ENCODE assay signal across 15 cellular contexts in genomic region chr6:55833284-55833683, GRCh38. TPM values are rescaled to one million over a fixed set of nuclear protein-coding genes. Genes with fewer than 3 reads are reported as not detected.
DNase-seq lines count a peak whose midpoint lies in the region; ATAC-seq and TF ChIP-seq lines count a peak whose summit lies in the region.
"Had no signal": no experiment of that assay in that cellular context is flagged by ENCODE, and none has a peak within 500 bp of the region (broad histone marks: within the 10 kb centered on the region; RNA-seq: fewer than 3 reads in every experiment).

No MANE protein-coding gene starts in this region.

- ATAC-seq in SK-N-SH treated with all-trans-retinoic acid at 6 μM for 48 hours (no peak), HG02588 (IDR thresholded peaks at IDR 0.05; ENCODE audit: unreplicated experiment) (peak; percentile 83), HG03342 (IDR thresholded peaks at IDR 0.05; ENCODE audit: unreplicated experiment) (peak; percentile 70)
- no peak for ATAC-seq in naive thymus-derived CD4-positive, alpha-beta T cell

- H3K4me3 Mint-ChIP-seq in naive thymus-derived CD4-positive, alpha-beta T cell, result no peak overlapping the region
- H3K4me3 Mint-ChIP-seq: activated naive CD4-positive, alpha-beta T cell treated with anti-CD3 and anti-CD28 coated beads, Interleukin-2, amount 10 ng/mL, durations not matched to agents 7 days and 5 days had no signal

- WGBS in SK-N-SH (ENCODE audit: low lambda C conversion rate), result 48% methylated on average over 2 of the region's 2 CpGs
- WGBS in urinary bladder, result 57% methylated on average over 2 of the region's 2 CpGs

- POLR2A ChIA-PET in SK-N-SH (lab: Yijun Ruan, JAX), result interaction anchor here (0.6 kb wide), 1 partner anchor 136 kb away, joined by 4 read pairs; no protein-coding TSS in a partner anchor
- POLR2A ChIA-PET in naive thymus-derived CD4-positive, alpha-beta T cell (lab: Charles Lee), result no interaction called here

- no peak for TF ChIP-seq POLR2A in vagina (IDR thresholded peaks at IDR 0.05)

- no peak overlapping the region for H3K4me2 ChIP-seq in SK-N-SH

- TF ChIP-seq CTCF in SK-N-SH (IDR thresholded peaks at IDR 0.05) (no peak), vagina (IDR thresholded peaks at IDR 0.05) (no peak)

- peaks cover 0 to 23% (median 2%) of the 10 kb centered on the region in 11 donors for H3K9me3 Mint-ChIP-seq in naive thymus-derived CD4-positive, alpha-beta T cell

- H3F3A ChIP-seq in SK-N-SH (replicated peaks; ENCODE audit: insufficient read depth), result no peaks in the 10 kb centered on the region

- H3K79me2 ChIP-seq in SK-N-SH (ENCODE audit: insufficient read depth), result no peaks in the 10 kb centered on the region
- H3K79me2 ChIP-seq: parathyroid adenoma had no signal

- no peaks in the 10 kb centered on the region for H3K36me3 Mint-ChIP-seq in naive thymus-derived CD4-positive, alpha-beta T cell
- H3K36me3 Mint-ChIP-seq: activated naive CD4-positive, alpha-beta T cell treated with anti-CD3 and anti-CD28 coated beads, Interleukin-2, amount 10 ng/mL, durations not matched to agents 7 days and 5 days had no signal

- no peak for TF ChIP-seq EP300 in SK-N-SH (IDR thresholded peaks at IDR 0.05; ENCODE audit: borderline replicate concordance in 1 of 2, low read depth in 1 of 2, low read length in 1 of 2)

- H3K27me3 ChIP-seq in SK-N-SH (ENCODE audit: insufficient read depth), result no peaks in the 10 kb centered on the region
- no peaks in the 10 kb centered on the region for H3K27me3 ChIP-seq in vagina
- no peaks in the 10 kb centered on the region for H3K27me3 ChIP-seq in naive thymus-derived CD4-positive, alpha-beta T cell (ENCODE audit: control insufficient read depth in 2 of 2, insufficient read depth in 2 of 2, low read length in 2 of 2)
- H3K27me3 ChIP-seq: spleen had no signal

- no peak overlapping the region for H2AFZ ChIP-seq in SK-N-SH (ENCODE audit: low read depth)
- H2AFZ ChIP-seq: parathyroid adenoma had no signal

- no peaks in the 10 kb centered on the region for H3K27me3 Mint-ChIP-seq in naive thymus-derived CD4-positive, alpha-beta T cell
- H3K27me3 Mint-ChIP-seq: activated naive CD4-positive, alpha-beta T cell treated with anti-CD3 and anti-CD28 coated beads, Interleukin-2, amount 10 ng/mL, durations not matched to agents 7 days and 5 days had no signal

- DNase-seq in SK-N-SH, result no peak
- DNase-seq in vagina (ENCODE audit: extremely low spot score in 2 of 2), result no peak
- no peak for DNase-seq in naive thymus-derived CD4-positive, alpha-beta T cell
- no peak for DNase-seq in anterior cingulate cortex (lab: John Stamatoyannopoulos, UW)
- DNase-seq: activated naive CD4-positive, alpha-beta T cell treated with anti-CD3 and anti-CD28 coated beads, Interleukin-2, amount 10 ng/mL, durations not matched to agents 7 days and 5 days; midbrain; spleen; substantia nigra had no signal

- no peaks in the 10 kb centered on the region for H3K9me3 ChIP-seq in SK-N-SH
- no peaks in the 10 kb centered on the region for H3K9me3 ChIP-seq in vagina
- H3K9me3 ChIP-seq in naive thymus-derived CD4-positive, alpha-beta T cell (ENCODE audit: control insufficient read depth in 2 of 3, low read length in 3 of 3), result no peaks in the 10 kb centered on the region

- no peak overlapping the region for H3K27ac ChIP-seq in SK-N-SH (ENCODE audit: low read depth in 2 of 2, low read length in 1 of 2)
- peak overlapping the region; percentile 59 for H3K27ac ChIP-seq in urinary bladder (ENCODE audit: low read depth)
- no peak overlapping the region for H3K27ac ChIP-seq in vagina
- H3K27ac ChIP-seq in naive thymus-derived CD4-positive, alpha-beta T cell (ENCODE audit: low read depth, low read length), result no peak overlapping the region
- H3K27ac ChIP-seq: 22Rv1, parathyroid adenoma, spleen had no signal

- H3K9ac ChIP-seq in SK-N-SH, result no peak overlapping the region
- H3K9ac ChIP-seq: parathyroid adenoma had no signal

- no peaks in the 10 kb centered on the region for H3K9me2 ChIP-seq in SK-N-SH

- H3K27ac Mint-ChIP-seq in naive thymus-derived CD4-positive, alpha-beta T cell, result no peak overlapping the region
- H3K27ac Mint-ChIP-seq: activated naive CD4-positive, alpha-beta T cell treated with anti-CD3 and anti-CD28 coated beads, Interleukin-2, amount 10 ng/mL, durations not matched to agents 7 days and 5 days had no signal

- intact Hi-C loops in vagina (cut with DNase I), result no loop called here
- intact Hi-C loops in naive thymus-derived CD4-positive, alpha-beta T cell (cut with micrococcal nuclease), result no loop called here

- TF ChIP-seq RAD21 in SK-N-SH (IDR thresholded peaks at IDR 0.05; ENCODE audit: low read length), result no peak

- no peak overlapping the region for H3K4me3 ChIP-seq in SK-N-SH (ENCODE audit: low read depth in 2 of 2, low read length in 1 of 2)
- no peak overlapping the region for H3K4me3 ChIP-seq in urinary bladder (ENCODE audit: low read depth, low read length)
- H3K4me3 ChIP-seq in vagina, result no peak overlapping the region
- no peak overlapping the region for H3K4me3 ChIP-seq in naive thymus-derived CD4-positive, alpha-beta T cell (ENCODE audit: low read length)
- H3K4me3 ChIP-seq: spleen had no signal

- H3K36me3 ChIP-seq in SK-N-SH (replicated peaks in 1 of 2; ENCODE audit: control insufficient read depth in 1 of 2, insufficient read depth in 2 of 2, low read length in 1 of 2), result no peaks in the 10 kb centered on the region
- no peaks in the 10 kb centered on the region for H3K36me3 ChIP-seq in urinary bladder (ENCODE audit: insufficient read depth)
- no peaks in the 10 kb centered on the region for H3K36me3 ChIP-seq in vagina
- no peaks in the 10 kb centered on the region for H3K36me3 ChIP-seq in naive thymus-derived CD4-positive, alpha-beta T cell (ENCODE audit: control insufficient read depth in 2 of 3, insufficient read depth in 3 of 3, low read length in 3 of 3)
- H3K36me3 ChIP-seq: spleen had no signal

- no peaks in the 10 kb centered on the region for H4K20me1 ChIP-seq in SK-N-SH (ENCODE audit: insufficient read depth)

- CTCF ChIA-PET in SK-N-SH (lab: Yijun Ruan, JAX), result interaction anchor here (0.9 kb wide), 1 partner anchor 335 kb away, joined by 3 read pairs; no protein-coding TSS in a partner anchor
- CTCF ChIA-PET in naive thymus-derived CD4-positive, alpha-beta T cell (lab: Charles Lee), result no interaction called here

- no peaks in the 10 kb centered on the region for H3K4me1 Mint-ChIP-seq in naive thymus-derived CD4-positive, alpha-beta T cell
- H3K4me1 Mint-ChIP-seq: activated naive CD4-positive, alpha-beta T cell treated with anti-CD3 and anti-CD28 coated beads, Interleukin-2, amount 10 ng/mL, durations not matched to agents 7 days and 5 days had no signal

- H3K4me1 ChIP-seq in SK-N-SH (ENCODE audit: control insufficient read depth in 1 of 2, insufficient read depth in 2 of 2, low read depth in 1 of 2, low read length in 1 of 2) (no peaks in the 10 kb centered on the region; a peak in 1 of 4 replicates), urinary bladder (ENCODE audit: insufficient read depth) (no peaks in the 10 kb centered on the region), vagina (peaks cover 4% of the 10 kb centered on the region)
- H3K4me1 ChIP-seq in naive thymus-derived CD4-positive, alpha-beta T cell (ENCODE audit: control insufficient read depth in 2 of 2, insufficient read depth in 2 of 2, low read length in 2 of 2), result no peaks in the 10 kb centered on the region
- H3K4me1 ChIP-seq: parathyroid adenoma, spleen had no signal

TF ChIP-seq in SK-N-SH treated with all-trans-retinoic acid at 6 μM for 48 hours, 23 proteins besides CTCF, POLR2A, EP300 and RAD21:
- TF ChIP-seq, protein P1, sequence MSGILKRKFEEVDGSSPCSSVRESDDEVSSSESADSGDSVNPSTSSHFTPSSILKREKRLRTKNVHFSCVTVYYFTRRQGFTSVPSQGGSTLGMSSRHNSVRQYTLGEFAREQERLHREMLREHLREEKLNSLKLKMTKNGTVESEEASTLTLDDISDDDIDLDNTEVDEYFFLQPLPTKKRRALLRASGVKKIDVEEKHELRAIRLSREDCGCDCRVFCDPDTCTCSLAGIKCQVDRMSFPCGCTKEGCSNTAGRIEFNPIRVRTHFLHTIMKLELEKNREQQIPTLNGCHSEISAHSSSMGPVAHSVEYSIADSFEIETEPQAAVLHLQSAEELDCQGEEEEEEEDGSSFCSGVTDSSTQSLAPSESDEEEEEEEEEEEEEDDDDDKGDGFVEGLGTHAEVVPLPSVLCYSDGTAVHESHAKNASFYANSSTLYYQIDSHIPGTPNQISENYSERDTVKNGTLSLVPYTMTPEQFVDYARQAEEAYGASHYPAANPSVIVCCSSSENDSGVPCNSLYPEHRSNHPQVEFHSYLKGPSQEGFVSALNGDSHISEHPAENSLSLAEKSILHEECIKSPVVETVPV (CRISPR knock-in tag; IDR thresholded peaks at IDR 0.05), result no peak
- 0 out of 2 replicates have a peak, but pooled peaks have one; percentile 34 for TF ChIP-seq TOX (CRISPR knock-in tag; IDR thresholded peaks at IDR 0.05; ENCODE audit: borderline replicate concordance)

TF ChIP-seq in SK-N-SH, 30 proteins besides CTCF, POLR2A, EP300 and RAD21:
- TF ChIP-seq ELF1 (IDR thresholded peaks at IDR 0.05) (no peak), RCOR1 (IDR thresholded peaks at IDR 0.05; ENCODE audit: low read length) (no peak), FOSL2 (IDR thresholded peaks at IDR 0.05; ENCODE audit: borderline replicate concordance, low read depth) (no peak), TCF12 (IDR thresholded peaks at IDR 0.05) (no peak), RXRA (IDR thresholded peaks at IDR 0.05; ENCODE audit: borderline replicate concordance, low read depth) (no peak), TEAD4 (IDR thresholded peaks at IDR 0.05; ENCODE audit: borderline replicate concordance, insufficient read depth) (no peak), MEF2A (IDR thresholded peaks at IDR 0.05; ENCODE audit: borderline replicate concordance, low read depth) (no peak), NRF1 (IDR thresholded peaks at IDR 0.05; ENCODE audit: low read depth, low read length) (no peak)

RNA-seq across cellular contexts. Expression of gene BMP5, which starts 42.1 kb away (rescaled TPM):
- polyA plus RNA-seq in SK-N-SH (2012; rRNA removed), result 0.05 TPM in 2 replicates
- 0.04 TPM in 2 replicates for polyA plus RNA-seq in SK-N-SH (2012; cell fraction: cytosol; rRNA removed)
- polyA plus RNA-seq in SK-N-SH (2012; cell fraction: nucleus; rRNA removed), result not detected in 2 replicates
- total RNA-seq in urinary bladder, result 78.7 TPM
- 28.2 TPM for polyA plus RNA-seq in urinary bladder
- total RNA-seq in vagina, result not detected
- total RNA-seq in naive thymus-derived CD4-positive, alpha-beta T cell, result not detected
- not detected for polyA plus RNA-seq in naive thymus-derived CD4-positive, alpha-beta T cell
- total RNA-seq: SK-MEL-5, spleen had no signal
- polyA plus RNA-seq: spleen had no signal

Comparison
In these comparisons a context has a peak if more than half of its experiments do, and no peak if none do; other contexts are left out.
1. ATAC-seq: peak in HG02588 (single experiment) and HG03342 (single experiment); none in SK-N-SH treated with all-trans-retinoic acid at 6 μM for 48 hours (single experiment) and naive thymus-derived CD4-positive, alpha-beta T cell (single experiment).
2. RNA of gene BMP5, which starts 42.1 kb away (total RNA-seq): 78.7 TPM in urinary bladder (single experiment); not detected in vagina (single experiment) and not detected in naive thymus-derived CD4-positive, alpha-beta T cell; every median in the first group is over 10 times any median in the second.